Comparison of ENCODE assay signal across 21 cellular contexts in the genomic region with DNA sequence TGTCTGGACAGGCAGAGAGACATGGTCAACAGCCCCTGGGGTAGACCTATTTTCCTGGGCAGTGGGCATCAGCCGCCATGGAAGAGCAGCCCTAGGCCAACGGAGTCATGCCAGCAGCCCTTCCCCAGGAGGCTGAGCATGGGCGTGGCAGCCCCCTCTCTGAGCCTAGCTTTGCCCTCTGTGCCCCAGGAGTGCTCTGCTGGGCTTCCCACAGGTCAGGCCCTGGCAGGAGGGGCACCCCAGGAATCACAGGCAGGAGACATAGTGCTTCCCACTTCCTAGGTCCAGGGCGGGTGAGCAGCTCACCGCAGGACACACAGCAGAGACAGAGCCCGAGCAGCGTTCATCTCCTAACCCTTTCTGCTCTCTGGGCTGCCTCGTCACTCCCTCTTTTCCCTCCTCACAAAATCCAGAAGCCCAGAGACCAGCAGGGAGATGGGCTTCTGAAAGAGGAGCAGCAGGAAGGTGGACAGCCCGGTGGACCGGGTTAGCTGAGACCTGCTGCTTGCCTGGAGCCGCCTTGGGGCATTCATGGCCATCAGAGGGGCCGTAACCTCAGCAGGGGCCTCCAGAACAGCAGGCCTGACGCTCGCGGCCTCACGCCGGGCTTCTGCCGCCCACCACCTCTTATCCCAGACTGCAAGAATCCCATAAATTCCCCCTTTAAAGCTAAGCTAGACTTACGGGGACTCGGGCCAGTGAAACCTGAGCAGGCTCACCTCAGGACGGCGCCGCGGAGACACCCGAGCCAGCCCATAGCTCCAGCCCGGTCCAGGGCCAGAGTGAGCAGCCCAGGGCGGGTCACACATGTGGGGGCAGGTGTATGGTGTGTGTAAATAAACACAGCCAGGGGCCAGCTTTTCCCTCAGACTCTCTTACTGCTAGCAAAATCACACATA.
A peak's percentile ranks its signal among the peaks of the same experiment; 100 is the strongest.
DNase-seq lines count a peak whose midpoint lies in the region; ATAC-seq and TF ChIP-seq lines count a peak whose summit lies in the region.
"Had no signal": no experiment of that assay in that cellular context is flagged by ENCODE, and none has a peak within 500 bp of the region (broad histone marks: within the 10 kb centered on the region; RNA-seq: fewer than 3 reads in every experiment).

No MANE protein-coding gene starts in this region.

- no peak overlapping the region for H3K27ac Mint-ChIP-seq in activated T-cell treated with anti-CD3 and anti-CD28 coated beads, Interleukin-2, amount 50 U/mL, for 24 hours
- H3K27ac Mint-ChIP-seq in WTC11 (no peak overlapping the region), progenitor cell of endocrine pancreas (no peak overlapping the region)
- H3K27ac Mint-ChIP-seq: activated CD4-positive, alpha-beta T cell treated with anti-CD3 and anti-CD28 coated beads, Interleukin-2, amount 10 ng/mL, durations not matched to agents 7 days and 5 days; T-helper 2 cell treated with Interferon-gamma antibody and Interleukin-4, amounts not matched to agents 5 μg/mL and 100 μg/mL, for 36 hours had no signal

- no peak for TF ChIP-seq POLR2A in suprapubic skin (IDR thresholded peaks at IDR 0.05)

- ATAC-seq in WTC11 (peak; percentile 96), HG02642 (IDR thresholded peaks at IDR 0.05; ENCODE audit: poor library complexity, unreplicated experiment) (no peak)
- ATAC-seq: left lung had no signal

- peak overlapping the region; percentile 45 for H2BK15ac ChIP-seq in mesenchymal stem cell (ENCODE audit: low read depth, poor library complexity, severe bottlenecking)

- peaks cover 19% of the 10 kb centered on the region for H3K9me3 ChIP-seq in mesenchymal stem cell (ENCODE audit: control insufficient read depth, low read length)
- peaks cover 10% of the 10 kb centered on the region for H3K9me3 ChIP-seq in suprapubic skin
- H3K9me3 ChIP-seq: BE2C, Caco-2 had no signal

- H3K27ac ChIP-seq in mesenchymal stem cell (ENCODE audit: low read length, poor library complexity, severe bottlenecking): no peak overlapping the region
- H3K27ac ChIP-seq in suprapubic skin: no peak overlapping the region
- H3K27ac ChIP-seq: adrenal gland, breast epithelium, left lung, upper lobe of left lung, VCaP had no signal

- DNase-seq in activated T-cell treated with anti-CD3 and anti-CD28 coated beads, Interleukin-2, amount 50 U/mL, for 24 hours: peak; percentile 14
- no peak for DNase-seq in activated T-cell treated with anti-CD3 and anti-CD28 coated beads, Interleukin-2, amount 50 U/mL, for 1 hour
- DNase-seq in WTC11 (ENCODE audit: low spot score): peak; percentile 45
- DNase-seq in mesenchymal stem cell: no peak
- peak; percentile 39 to 54 for DNase-seq in suprapubic skin (ENCODE audit: low spot score in 2 of 2)
- DNase-seq in progenitor cell of endocrine pancreas (ENCODE audit: low spot score, unreplicated experiment): no peak
- no peak for DNase-seq in NCI-H2029 (lab: John Stamatoyannopoulos, UW)
- DNase-seq: activated CD4-positive, alpha-beta T cell treated with anti-CD3 and anti-CD28 coated beads, Interleukin-2, amount 10 ng/mL, durations not matched to agents 7 days and 5 days; activated gamma-delta T cell treated with Interleukin-2 at 50 U/mL for 16 hours; BE2C; Caco-2; NCI-H1092; NCI-H2081; stimulated activated CD4-positive, alpha-beta T cell treated with anti-CD3 and anti-CD28 coated beads, Interleukin-12 subunit alpha, Interleukin-12 subunit beta, amount 100 ng/mL, for 4 hours had no signal

- H4K91ac ChIP-seq in mesenchymal stem cell (ENCODE audit: low read length): no peak overlapping the region

- CTCF ChIA-PET in WTC11 (lab: Charles Lee): interaction anchor here (0.6 to 4.4 kb wide), 9 partner anchors 13 to 1174 kb away, joined by 3 to 28 read pairs (median 5); no protein-coding TSS in a partner anchor

- 61% methylated on average over 26 of the region's 27 CpGs for WGBS in mesenchymal stem cell
- 86% methylated on average over 19 of the region's 27 CpGs for WGBS in suprapubic skin

- H2BK12ac ChIP-seq in mesenchymal stem cell (ENCODE audit: low read length in 2 of 2): no peak overlapping the region

- no peak overlapping the region for H3K14ac ChIP-seq in mesenchymal stem cell (ENCODE audit: low read length in 2 of 2)

- H2BK5ac ChIP-seq in mesenchymal stem cell (ENCODE audit: low read depth, low read length, poor library complexity, severe bottlenecking): peak overlapping the region; percentile 2

- no peak overlapping the region for H3K4ac ChIP-seq in mesenchymal stem cell (ENCODE audit: low read depth in 1 of 2, low read length in 2 of 2)

- H3K4me2 ChIP-seq in mesenchymal stem cell (ENCODE audit: low read length, poor library complexity, severe bottlenecking): no peak overlapping the region

- peaks cover 41% of the 10 kb centered on the region for H3K79me1 ChIP-seq in mesenchymal stem cell (replicated peaks; ENCODE audit: low read length, poor library complexity, severe bottlenecking)

- no peak for TF ChIP-seq EP300 in suprapubic skin (IDR thresholded peaks at IDR 0.05)

- H3K23ac ChIP-seq in mesenchymal stem cell (ENCODE audit: low read length in 2 of 2): no peak overlapping the region

- no peaks in the 10 kb centered on the region for H3K27me3 Mint-ChIP-seq in activated T-cell treated with anti-CD3 and anti-CD28 coated beads, Interleukin-2, amount 50 U/mL, for 24 hours
- H3K27me3 Mint-ChIP-seq in WTC11 (ENCODE audit: low read depth): peaks cover 4% of the 10 kb centered on the region; the same call in 1 of the 2 replicates
- H3K27me3 Mint-ChIP-seq in progenitor cell of endocrine pancreas: peaks cover 5% of the 10 kb centered on the region

- H4K8ac ChIP-seq in mesenchymal stem cell (ENCODE audit: low read length): no peak overlapping the region

- H3K4me1 Mint-ChIP-seq in activated T-cell treated with anti-CD3 and anti-CD28 coated beads, Interleukin-2, amount 50 U/mL, for 24 hours (ENCODE audit: low read depth): no peaks in the 10 kb centered on the region
- H3K4me1 Mint-ChIP-seq in WTC11 (peaks cover 6% of the 10 kb centered on the region; the same call in 1 of the 2 replicates), progenitor cell of endocrine pancreas (ENCODE audit: low read depth) (no peaks in the 10 kb centered on the region)
- H3K4me1 Mint-ChIP-seq: activated CD4-positive, alpha-beta T cell treated with anti-CD3 and anti-CD28 coated beads, Interleukin-2, amount 10 ng/mL, durations not matched to agents 7 days and 5 days had no signal

- POLR2A ChIA-PET in WTC11 (lab: Charles Lee): no interaction called here

- H3K9me3 Mint-ChIP-seq in activated T-cell treated with anti-CD3 and anti-CD28 coated beads, Interleukin-2, amount 50 U/mL, for 24 hours: peaks cover 13% of the 10 kb centered on the region
- H3K9me3 Mint-ChIP-seq in WTC11: peaks cover 21% of the 10 kb centered on the region
- peaks cover 8% of the 10 kb centered on the region for H3K9me3 Mint-ChIP-seq in progenitor cell of endocrine pancreas (ENCODE audit: low read depth)

- no peak overlapping the region for H2AFZ ChIP-seq in mesenchymal stem cell (ENCODE audit: low read depth, low read length)

- H3K4me1 ChIP-seq in mesenchymal stem cell (ENCODE audit: control insufficient read depth, insufficient read depth, low read depth, low read length) (peaks cover 12% of the 10 kb centered on the region), suprapubic skin (no peaks in the 10 kb centered on the region)
- H3K4me1 ChIP-seq: adrenal gland, BE2C, breast epithelium, Caco-2, left lung, upper lobe of left lung had no signal

- no peak overlapping the region for H3K18ac ChIP-seq in mesenchymal stem cell (ENCODE audit: low read depth in 1 of 2, low read length in 2 of 2)

- TF ChIP-seq CTCF in WTC11 (IDR thresholded peaks at IDR 0.05): no peak
- TF ChIP-seq CTCF in suprapubic skin (IDR thresholded peaks at IDR 0.05): no peak
- no peak for TF ChIP-seq CTCF in progenitor cell of endocrine pancreas (IDR thresholded peaks at IDR 0.05; ENCODE audit: unreplicated experiment)

- H3K27me3 ChIP-seq in mesenchymal stem cell (ENCODE audit: control insufficient read depth in 1 of 2, insufficient read depth in 1 of 2, low read length in 2 of 2) (peaks cover 0 to 28% of the 10 kb centered on the region in 2 experiments), suprapubic skin (no peaks in the 10 kb centered on the region)
- H3K27me3 ChIP-seq: adrenal gland, BE2C, breast epithelium, left lung, upper lobe of left lung had no signal

- no peak overlapping the region for H3K9ac ChIP-seq in mesenchymal stem cell (ENCODE audit: low read length)

- no peak overlapping the region for H3K4me3 Mint-ChIP-seq in activated T-cell treated with anti-CD3 and anti-CD28 coated beads, Interleukin-2, amount 50 U/mL, for 24 hours
- H3K4me3 Mint-ChIP-seq in WTC11 (no peak overlapping the region), progenitor cell of endocrine pancreas (ENCODE audit: low read depth) (no peak overlapping the region)
- H3K4me3 Mint-ChIP-seq: activated CD4-positive, alpha-beta T cell treated with anti-CD3 and anti-CD28 coated beads, Interleukin-2, amount 10 ng/mL, durations not matched to agents 7 days and 5 days; T-helper 2 cell treated with Interferon-gamma antibody and Interleukin-4, amounts not matched to agents 5 μg/mL and 100 μg/mL, for 36 hours had no signal

- H3K4me3 ChIP-seq in mesenchymal stem cell (ENCODE audit: insufficient read depth in 1 of 2, low read depth in 1 of 2, low read length in 2 of 2): no peak overlapping the region
- no peak overlapping the region for H3K4me3 ChIP-seq in suprapubic skin
- H3K4me3 ChIP-seq: adrenal gland, breast epithelium, left lung, upper lobe of left lung had no signal

- H3K36me3 Mint-ChIP-seq in activated T-cell treated with anti-CD3 and anti-CD28 coated beads, Interleukin-2, amount 50 U/mL, for 24 hours (ENCODE audit: low read depth): no peaks in the 10 kb centered on the region
- peaks cover 8% of the 10 kb centered on the region for H3K36me3 Mint-ChIP-seq in WTC11
- no peaks in the 10 kb centered on the region for H3K36me3 Mint-ChIP-seq in progenitor cell of endocrine pancreas (ENCODE audit: insufficient read depth)

- H3K36me3 ChIP-seq in mesenchymal stem cell (ENCODE audit: control insufficient read depth in 1 of 2, insufficient read depth in 2 of 2, low read depth in 1 of 2, low read length in 2 of 2) (peaks cover 0 to 13% of the 10 kb centered on the region in 2 experiments), suprapubic skin (no peaks in the 10 kb centered on the region)
- H3K36me3 ChIP-seq: adrenal gland, BE2C, breast epithelium, left lung, upper lobe of left lung had no signal

- H2AK5ac ChIP-seq in mesenchymal stem cell (ENCODE audit: low read length, severe bottlenecking): no peak overlapping the region

- H2BK120ac ChIP-seq in mesenchymal stem cell (ENCODE audit: low read depth, low read length): no peak overlapping the region

TF ChIP-seq in WTC11, 78 proteins besides CTCF, POLR2A, EP300 and RAD21:
- no peak for TF ChIP-seq IRF2 (CRISPR knock-in tag; IDR thresholded peaks at IDR 0.05; ENCODE audit: borderline replicate concordance, low read depth)
TF ChIP-seq in WTC11: peak in this region for 0.

Comparison
In these comparisons a context has a peak if more than half of its experiments do, and no peak if none do; other contexts are left out.
1. DNase-seq: peak in activated T-cell treated with anti-CD3 and anti-CD28 coated beads, Interleukin-2, amount 50 U/mL, for 24 hours (single experiment), WTC11 (single experiment) and suprapubic skin (2 of 2); none in activated T-cell treated with anti-CD3 and anti-CD28 coated beads, Interleukin-2, amount 50 U/mL, for 1 hour (single experiment), mesenchymal stem cell (single experiment), progenitor cell of endocrine pancreas (single experiment) and NCI-H2029 (single experiment).